In the genomic region with DNA sequence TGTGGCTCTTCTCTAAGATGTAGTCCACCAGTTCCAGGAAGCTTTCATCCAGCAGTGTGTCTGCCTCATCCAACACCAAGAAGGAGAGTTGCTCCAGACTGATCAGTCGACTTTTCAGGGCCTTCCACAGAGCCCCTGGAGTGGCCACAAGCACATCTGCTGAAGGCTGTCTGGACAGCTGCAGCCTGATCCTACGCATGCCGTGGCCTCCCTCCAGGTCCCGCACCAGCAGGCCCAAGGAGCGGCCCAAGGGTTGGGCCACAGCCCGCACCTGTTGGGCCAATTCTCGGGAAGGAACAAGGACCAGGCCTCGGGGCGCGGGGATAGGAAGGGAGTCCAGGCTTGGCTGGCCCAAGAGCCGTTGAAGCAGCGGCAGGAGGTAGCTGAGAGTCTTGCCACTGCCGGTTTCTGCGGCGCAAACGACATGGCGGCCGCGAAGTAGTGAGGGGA, we compare ENCODE assay signal across 8 cellular contexts. TPM values are rescaled to one million over a fixed set of nuclear protein-coding genes. Genes with fewer than 3 reads are reported as not detected.
A peak's percentile ranks its signal among the peaks of the same experiment; 100 is the strongest.
DNase-seq lines count a peak whose midpoint lies in the region; ATAC-seq, FAIRE-seq and TF ChIP-seq lines count a peak whose summit lies in the region.

No MANE protein-coding gene starts in this region.

- H3K9me3 ChIP-seq in CD4-positive, CD25-positive, alpha-beta regulatory T cell (ENCODE audit: control insufficient read depth in 2 of 2, low read length in 2 of 2), result no peaks in the 10 kb centered on the region
- H3K9me3 ChIP-seq in keratinocyte (ENCODE audit: control insufficient read depth, low read depth, low read length) (no peaks in the 10 kb centered on the region), subcutaneous abdominal adipose tissue (ENCODE audit: control insufficient read depth in 5 of 5, low read length in 5 of 5) (no peaks in the 10 kb centered on the region)

- H2AFZ ChIP-seq in keratinocyte (ENCODE audit: control insufficient read depth, low read length), result peak overlapping the region; percentile 99

- H3K9me1 ChIP-seq in keratinocyte (ENCODE audit: control insufficient read depth, extremely low read depth, insufficient read depth, low read length), result peaks cover 3% of the 10 kb centered on the region

- H3K27ac Mint-ChIP-seq in CD4-positive, CD25-positive, alpha-beta regulatory T cell, result peak overlapping the region; percentile 98 to 99 (median 98)
- peak overlapping the region; percentile 99 for H3K27ac Mint-ChIP-seq in activated naive CD8-positive, alpha-beta T cell treated with anti-CD3 and anti-CD28 coated beads for 36 hours

- H3K4me1 ChIP-seq in CD4-positive, CD25-positive, alpha-beta regulatory T cell (ENCODE audit: control insufficient read depth, insufficient read depth, low read length, poor library complexity, severe bottlenecking), result peaks cover 25% of the 10 kb centered on the region
- H3K4me1 ChIP-seq in keratinocyte (ENCODE audit: control insufficient read depth, extremely low read depth, insufficient read depth, low read length) (peaks cover 22% of the 10 kb centered on the region), subcutaneous abdominal adipose tissue (ENCODE audit: control insufficient read depth in 5 of 5, insufficient read depth in 5 of 5, low read length in 5 of 5) (peaks cover 9 to 33% (median 27%) of the 10 kb centered on the region in 5 donors)

- no peaks in the 10 kb centered on the region for H3K27me3 Mint-ChIP-seq in CD4-positive, CD25-positive, alpha-beta regulatory T cell
- no peaks in the 10 kb centered on the region for H3K27me3 Mint-ChIP-seq in activated naive CD8-positive, alpha-beta T cell treated with anti-CD3 and anti-CD28 coated beads for 36 hours

- H3K27me3 ChIP-seq in CD4-positive, CD25-positive, alpha-beta regulatory T cell (ENCODE audit: control insufficient read depth, insufficient read depth, low read length), result no peaks in the 10 kb centered on the region
- H3K27me3 ChIP-seq in keratinocyte (ENCODE audit: control insufficient read depth, extremely low read depth, insufficient read depth, low read length) (no peaks in the 10 kb centered on the region), subcutaneous abdominal adipose tissue (ENCODE audit: control insufficient read depth in 5 of 5, insufficient read depth in 4 of 5, low read length in 5 of 5) (no peaks in the 10 kb centered on the region)

- no peaks in the 10 kb centered on the region for H4K20me1 ChIP-seq in keratinocyte (ENCODE audit: control insufficient read depth, extremely low read depth, insufficient read depth, low read length)

- no peak for DNase-seq in CD4-positive, CD25-positive, alpha-beta regulatory T cell
- DNase-seq in activated naive CD8-positive, alpha-beta T cell treated with anti-CD3 and anti-CD28 coated beads for 36 hours, result no peak
- DNase-seq in keratinocyte (ENCODE audit: low read depth, low spot score) (no peak), NCI-H128 (lab: John Stamatoyannopoulos, UW; ENCODE audit: unreplicated experiment) (no peak), NCI-H446 treated with DMSO at 0.1 percent for 48 hours (lab: John Stamatoyannopoulos, UW) (no peak), GF-D8 (lab: John Stamatoyannopoulos, UW) (no peak)

- no peak for TF ChIP-seq CTCF in keratinocyte (optimal IDR thresholded peaks at IDR 0.05 in 1 of 3, IDR thresholded peaks at IDR 0.05 in 1 of 3, conservative IDR thresholded peaks at IDR 0.05 in 1 of 3; ENCODE audit: extremely low read depth in 1 of 3, insufficient read depth in 2 of 3, low read length in 3 of 3)

- H3K36me3 Mint-ChIP-seq in CD4-positive, CD25-positive, alpha-beta regulatory T cell, result peaks cover 6% of the 10 kb centered on the region
- peaks cover 38% of the 10 kb centered on the region for H3K36me3 Mint-ChIP-seq in activated naive CD8-positive, alpha-beta T cell treated with anti-CD3 and anti-CD28 coated beads for 36 hours

- peaks cover 13% of the 10 kb centered on the region for H3K36me3 ChIP-seq in CD4-positive, CD25-positive, alpha-beta regulatory T cell (ENCODE audit: control insufficient read depth, insufficient read depth, low read length)
- H3K36me3 ChIP-seq in keratinocyte (ENCODE audit: control insufficient read depth in 2 of 2, extremely low read depth in 1 of 2, insufficient read depth in 2 of 2, low read length in 2 of 2), result peaks cover 7 to 12% of the 10 kb centered on the region in 2 experiments
- H3K36me3 ChIP-seq in subcutaneous abdominal adipose tissue (ENCODE audit: control insufficient read depth in 5 of 5, insufficient read depth in 5 of 5, low read length in 5 of 5), result peaks cover 0 to 10% (median 9%) of the 10 kb centered on the region in 5 donors

- no peak for FAIRE-seq in keratinocyte (lab: Jason Lieb, UNC)

- H3K9ac ChIP-seq in keratinocyte (ENCODE audit: control insufficient read depth, extremely low read depth, insufficient read depth, low read length) (peak overlapping the region; percentile 99), subcutaneous abdominal adipose tissue (ENCODE audit: low read length in 5 of 5) (peak overlapping the region; percentile 63 to 100 (median 92))

- no peaks in the 10 kb centered on the region for H3K9me3 Mint-ChIP-seq in CD4-positive, CD25-positive, alpha-beta regulatory T cell
- no peaks in the 10 kb centered on the region for H3K9me3 Mint-ChIP-seq in activated naive CD8-positive, alpha-beta T cell treated with anti-CD3 and anti-CD28 coated beads for 36 hours

- peak overlapping the region; percentile 83 for H3K4me3 ChIP-seq in CD4-positive, CD25-positive, alpha-beta regulatory T cell (ENCODE audit: low read depth, low read length)
- H3K4me3 ChIP-seq in keratinocyte (ENCODE audit: control insufficient read depth in 2 of 3, extremely low read depth in 1 of 3, insufficient read depth in 2 of 3, low read depth in 1 of 3, low read length in 3 of 3) (peak overlapping the region; percentile 86 to 96 (median 92)), subcutaneous abdominal adipose tissue (ENCODE audit: low read depth in 1 of 5, low read length in 5 of 5) (peak overlapping the region; percentile 75 to 100 (median 97))

- peak overlapping the region; percentile 79 for H3K27ac ChIP-seq in CD4-positive, CD25-positive, alpha-beta regulatory T cell (ENCODE audit: insufficient read depth, low read length, poor library complexity, severe bottlenecking)
- H3K27ac ChIP-seq in keratinocyte (ENCODE audit: control insufficient read depth, insufficient read depth, low read length) (peak overlapping the region; percentile 98), subcutaneous abdominal adipose tissue (ENCODE audit: low read depth, low read length) (peak overlapping the region; percentile 79)

- H3K4me1 Mint-ChIP-seq in CD4-positive, CD25-positive, alpha-beta regulatory T cell, result peaks cover 5 to 35% (median 19%) of the 10 kb centered on the region in 4 donors
- peaks cover 29% of the 10 kb centered on the region for H3K4me1 Mint-ChIP-seq in activated naive CD8-positive, alpha-beta T cell treated with anti-CD3 and anti-CD28 coated beads for 36 hours

- no peak for ATAC-seq in CD4-positive, CD25-positive, alpha-beta regulatory T cell (ENCODE audit: low read depth in 2 of 2)
- ATAC-seq in HG03039 (IDR thresholded peaks at IDR 0.05; ENCODE audit: unreplicated experiment), result peak; percentile 18

- peaks cover 49% of the 10 kb centered on the region for H3K79me2 ChIP-seq in keratinocyte (ENCODE audit: control insufficient read depth, insufficient read depth, low read length)

- dilution Hi-C loops in keratinocyte (cut with MboI; ENCODE audit: extremely low pct_ligation_motif_present, low sequenced_read_pairs), result no loop called here

- H3K4me3 Mint-ChIP-seq in CD4-positive, CD25-positive, alpha-beta regulatory T cell, result peak overlapping the region; percentile 95 to 97 (median 96)
- peak overlapping the region; percentile 99 for H3K4me3 Mint-ChIP-seq in activated naive CD8-positive, alpha-beta T cell treated with anti-CD3 and anti-CD28 coated beads for 36 hours

- H3K4me2 ChIP-seq in keratinocyte (ENCODE audit: control insufficient read depth, extremely low read depth, insufficient read depth, low read depth, low read length), result peak overlapping the region; percentile 86

RNA-seq across cellular contexts. Expression of gene DDX28, which starts 0.7 kb away (rescaled TPM):
- 14.9 TPM for total RNA-seq in CD4-positive, CD25-positive, alpha-beta regulatory T cell
- polyA plus RNA-seq in CD4-positive, CD25-positive, alpha-beta regulatory T cell, result 10 to 100 TPM; 48.0 to 68.2 (median 63.9) TPM
- total RNA-seq in activated naive CD8-positive, alpha-beta T cell treated with anti-CD3 and anti-CD28 coated beads for 36 hours, result 10 to 100 TPM; 32.0 to 32.3 TPM
- 12.8 to 15.7 TPM (median 14.2 TPM) in 3 replicates for polyA plus RNA-seq in keratinocyte
- polyA plus RNA-seq in keratinocyte (2011; ENCODE audit: low read depth), result 4.5 TPM
- polyA plus RNA-seq in keratinocyte (2011; cell fraction: cytosol; rRNA removed), result 8.1 and 8.7 TPM in 2 replicates
- 14.1 and 17.2 TPM in 2 replicates for polyA plus RNA-seq in keratinocyte (2011; cell fraction: nucleus; rRNA removed)
- polyA plus RNA-seq in keratinocyte (2012; ENCODE audit: low replicate concordance), result 7.4 and 10.6 TPM in 2 replicates
- 8.1 to 12.7 TPM (median 9.6 TPM) in 3 replicates for polyA minus RNA-seq in keratinocyte
- polyA minus RNA-seq in keratinocyte (2011; cell fraction: cytosol; rRNA and poly(A)+ RNA removed), result 11.5 TPM
- 10.9 and 11.6 TPM in 2 replicates for polyA minus RNA-seq in keratinocyte (2011; cell fraction: nucleus; rRNA and poly(A)+ RNA removed)

RNA-seq across cellular contexts. Expression of gene DUS2, which starts 0.8 kb away (rescaled TPM):
- total RNA-seq in CD4-positive, CD25-positive, alpha-beta regulatory T cell, result 15.2 TPM
- polyA plus RNA-seq in CD4-positive, CD25-positive, alpha-beta regulatory T cell, result 10 to 100 TPM in 2 of 4 donors, 1 to 10 TPM in 2; 7.7 to 11.5 (median 10.3) TPM
- total RNA-seq in activated naive CD8-positive, alpha-beta T cell treated with anti-CD3 and anti-CD28 coated beads for 36 hours, result 10 to 100 TPM; 34.6 to 39.1 TPM
- 17.8 to 30.7 TPM (median 22.9 TPM) in 3 replicates for polyA plus RNA-seq in keratinocyte
- polyA plus RNA-seq in keratinocyte (2011; ENCODE audit: low read depth), result 18.6 TPM
- 20.8 and 22.3 TPM in 2 replicates for polyA plus RNA-seq in keratinocyte (2011; cell fraction: cytosol; rRNA removed)
- 54.4 and 58.6 TPM in 2 replicates for polyA plus RNA-seq in keratinocyte (2011; cell fraction: nucleus; rRNA removed)
- polyA plus RNA-seq in keratinocyte (2012; ENCODE audit: low replicate concordance), result 16.2 and 20.1 TPM in 2 replicates
- 27.0 to 40.7 TPM (median 38.7 TPM) in 3 replicates for polyA minus RNA-seq in keratinocyte
- 10.9 TPM for polyA minus RNA-seq in keratinocyte (2011; cell fraction: cytosol; rRNA and poly(A)+ RNA removed)
- polyA minus RNA-seq in keratinocyte (2011; cell fraction: nucleus; rRNA and poly(A)+ RNA removed), result 19.9 and 25.6 TPM in 2 replicates

RNA-seq across cellular contexts. Expression of gene DPEP2NB, which starts 6.6 kb away (rescaled TPM):
- not detected for total RNA-seq in CD4-positive, CD25-positive, alpha-beta regulatory T cell
- not detected for polyA plus RNA-seq in CD4-positive, CD25-positive, alpha-beta regulatory T cell
- not detected for total RNA-seq in activated naive CD8-positive, alpha-beta T cell treated with anti-CD3 and anti-CD28 coated beads for 36 hours
- 0.05 TPM in 1 of 3 replicates, not detected in the others for polyA plus RNA-seq in keratinocyte
- polyA plus RNA-seq in keratinocyte (2011; ENCODE audit: low read depth), result not detected
- not detected in 2 replicates for polyA plus RNA-seq in keratinocyte (2011; cell fraction: cytosol; rRNA removed)
- polyA plus RNA-seq in keratinocyte (2011; cell fraction: nucleus; rRNA removed), result not detected in 2 replicates
- not detected in 2 replicates for polyA plus RNA-seq in keratinocyte (2012; ENCODE audit: low replicate concordance)
- not detected in 3 replicates for polyA minus RNA-seq in keratinocyte
- not detected for polyA minus RNA-seq in keratinocyte (2011; cell fraction: cytosol; rRNA and poly(A)+ RNA removed)
- polyA minus RNA-seq in keratinocyte (2011; cell fraction: nucleus; rRNA and poly(A)+ RNA removed), result not detected in 2 replicates

RNA-seq across cellular contexts. Expression of gene DPEP2, which starts 23.0 kb away (rescaled TPM):
- total RNA-seq in CD4-positive, CD25-positive, alpha-beta regulatory T cell, result 52.4 TPM
- 10 to 100 TPM; 52.2 to 70.0 (median 63.4) TPM for polyA plus RNA-seq in CD4-positive, CD25-positive, alpha-beta regulatory T cell
- total RNA-seq in activated naive CD8-positive, alpha-beta T cell treated with anti-CD3 and anti-CD28 coated beads for 36 hours, result 1 to 10 TPM; 1.8 to 2.7 TPM
- 0.04 to 0.12 TPM in 2 of 3 replicates, not detected in the other for polyA plus RNA-seq in keratinocyte
- not detected for polyA plus RNA-seq in keratinocyte (2011; ENCODE audit: low read depth)
- 0.17 TPM in 1 of 2 replicates, not detected in the other for polyA plus RNA-seq in keratinocyte (2011; cell fraction: cytosol; rRNA removed)
- not detected in 2 replicates for polyA plus RNA-seq in keratinocyte (2011; cell fraction: nucleus; rRNA removed)
- polyA plus RNA-seq in keratinocyte (2012; ENCODE audit: low replicate concordance), result 0.09 TPM in 1 of 2 replicates, not detected in the other
- polyA minus RNA-seq in keratinocyte, result not detected in 3 replicates
- polyA minus RNA-seq in keratinocyte (2011; cell fraction: cytosol; rRNA and poly(A)+ RNA removed), result not detected
- polyA minus RNA-seq in keratinocyte (2011; cell fraction: nucleus; rRNA and poly(A)+ RNA removed), result not detected in 2 replicates

RNA-seq across cellular contexts. Expression of gene DPEP3, which starts 42.0 kb away (rescaled TPM):
- 0.44 TPM for total RNA-seq in CD4-positive, CD25-positive, alpha-beta regulatory T cell
- polyA plus RNA-seq in CD4-positive, CD25-positive, alpha-beta regulatory T cell, result under 1 TPM in 1 of 4 donors, not detected in 3; 0.19 TPM
- under 1 TPM; 0.29 to 0.42 TPM for total RNA-seq in activated naive CD8-positive, alpha-beta T cell treated with anti-CD3 and anti-CD28 coated beads for 36 hours
- 0.04 TPM in 1 of 3 replicates, not detected in the others for polyA plus RNA-seq in keratinocyte
- not detected for polyA plus RNA-seq in keratinocyte (2011; ENCODE audit: low read depth)
- polyA plus RNA-seq in keratinocyte (2011; cell fraction: cytosol; rRNA removed), result not detected in 2 replicates
- not detected in 2 replicates for polyA plus RNA-seq in keratinocyte (2011; cell fraction: nucleus; rRNA removed)
- not detected in 2 replicates for polyA plus RNA-seq in keratinocyte (2012; ENCODE audit: low replicate concordance)
- not detected in 3 replicates for polyA minus RNA-seq in keratinocyte
- not detected for polyA minus RNA-seq in keratinocyte (2011; cell fraction: cytosol; rRNA and poly(A)+ RNA removed)
- polyA minus RNA-seq in keratinocyte (2011; cell fraction: nucleus; rRNA and poly(A)+ RNA removed), result not detected in 2 replicates
